ENCODE assay signal across 14 cellular contexts in genomic region chr17:42781639-42782401, GRCh38. TPM values are rescaled to one million over a fixed set of nuclear protein-coding genes. Genes with fewer than 3 reads are reported as not detected.
DNase-seq lines count a peak whose midpoint lies in the region; ATAC-seq and TF ChIP-seq lines count a peak whose summit lies in the region.
"Had no signal": no experiment of that assay in that cellular context is flagged by ENCODE, and none has a peak within 500 bp of the region (broad histone marks: within the 10 kb centered on the region; RNA-seq: fewer than 3 reads in every experiment).

No MANE protein-coding gene starts in this region.

- CTCF ChIA-PET in PC-9 (lab: Charles Lee) = no interaction called here
- CTCF ChIA-PET in activated CD4-positive, alpha-beta T cell treated with anti-CD3 and anti-CD28 coated beads for 36 hours (lab: Charles Lee) = no interaction called here

- no peaks in the 10 kb centered on the region for H3K9me3 Mint-ChIP-seq in neural progenitor cell
- H3K9me3 Mint-ChIP-seq in activated CD4-positive, alpha-beta T cell treated with anti-CD3 and anti-CD28 coated beads for 36 hours (ENCODE audit: low read depth) = no peaks in the 10 kb centered on the region

- H3K4me1 Mint-ChIP-seq in neural progenitor cell = peaks cover 12% of the 10 kb centered on the region
- H3K4me1 Mint-ChIP-seq in activated CD4-positive, alpha-beta T cell treated with anti-CD3 and anti-CD28 coated beads for 36 hours = peaks cover 22% of the 10 kb centered on the region

- no peak overlapping the region for H3K27ac Mint-ChIP-seq in neural progenitor cell
- no peak overlapping the region for H3K27ac Mint-ChIP-seq in activated CD4-positive, alpha-beta T cell treated with anti-CD3 and anti-CD28 coated beads for 36 hours

- H3K27ac ChIP-seq in PC-9 (peak overlapping the region; percentile 76), neural progenitor cell (no peak overlapping the region)
- H3K27ac ChIP-seq: lower lobe of right lung had no signal

- H3F3A ChIP-seq in PC-9 (ENCODE audit: insufficient read depth, low read depth) (peaks cover 21% of the 10 kb centered on the region), neural progenitor cell (ENCODE audit: low read depth) (peaks cover 22% of the 10 kb centered on the region)

- no peaks in the 10 kb centered on the region for H3K9me2 ChIP-seq in PC-9 (ENCODE audit: insufficient read depth)

- no peaks in the 10 kb centered on the region for H3K79me2 ChIP-seq in PC-9 (ENCODE audit: low read depth)
- H3K79me2 ChIP-seq in neural progenitor cell (ENCODE audit: low read depth) = no peaks in the 10 kb centered on the region

- BruUV-seq in PC-9 (replicated peaks; lab: Mats Ljungman, UMichigan) = no TSS peak

- H4K20me1 ChIP-seq in PC-9 (ENCODE audit: insufficient read depth) (no peaks in the 10 kb centered on the region), neural progenitor cell (ENCODE audit: low read depth) (peaks cover 18% of the 10 kb centered on the region)

- H3K27me3 Mint-ChIP-seq in neural progenitor cell (ENCODE audit: insufficient read depth, low read depth) = peaks cover 22% of the 10 kb centered on the region
- H3K27me3 Mint-ChIP-seq in activated CD4-positive, alpha-beta T cell treated with anti-CD3 and anti-CD28 coated beads for 36 hours = peaks cover 44% of the 10 kb centered on the region

- peak; percentile 52 for DNase-seq in AG20443 (ENCODE audit: low spot score)
- DNase-seq in PC-9 = no peak
- no peak for DNase-seq in neural progenitor cell (ENCODE audit: low spot score)
- no peak for DNase-seq in Kasumi-1 (lab: John Stamatoyannopoulos, UW)
- no peak for DNase-seq in BE2C
- no peak for DNase-seq in activated CD4-positive, alpha-beta T cell treated with anti-CD3 and anti-CD28 coated beads for 36 hours
- no peak for DNase-seq in NCI-H774 (lab: John Stamatoyannopoulos, UW)
- DNase-seq: C1 segment of cervical spinal cord, lower lobe of right lung, substantia nigra had no signal

- ATAC-seq in esophagus mucosa = peak; percentile 6
- no peak for ATAC-seq in activated CD4-positive, alpha-beta T cell treated with anti-CD3 and anti-CD28 coated beads for 36 hours
- ATAC-seq: lower lobe of right lung, Right ventricle myocardium inferior had no signal

- H2AFZ ChIP-seq in PC-9 = no peak overlapping the region
- H2AFZ ChIP-seq in neural progenitor cell (replicated peaks) = no peak overlapping the region

- H3K9ac ChIP-seq in neural progenitor cell = no peak overlapping the region

- no peaks in the 10 kb centered on the region for H3K27me3 ChIP-seq in PC-9 (ENCODE audit: insufficient read depth, low read depth)
- H3K27me3 ChIP-seq in neural progenitor cell = peaks cover 46% of the 10 kb centered on the region
- H3K27me3 ChIP-seq in BE2C = peaks cover 63% of the 10 kb centered on the region

- intact Hi-C loops in PC-9 (cut with micrococcal nuclease; ENCODE audit: unreplicated experiment) = no loop called here
- intact Hi-C loops in activated CD4-positive, alpha-beta T cell treated with anti-CD3 and anti-CD28 coated beads for 36 hours (cut with DNase I, micrococcal nuclease) = no loop called here

- H3K9me3 ChIP-seq in PC-9 (ENCODE audit: insufficient read depth, low read depth) (no peaks in the 10 kb centered on the region), neural progenitor cell (ENCODE audit: low read depth) (no peaks in the 10 kb centered on the region), BE2C (peaks cover 4% of the 10 kb centered on the region)
- H3K9me3 ChIP-seq: HAP-1, lower lobe of right lung had no signal

- no peak overlapping the region for H3K4me2 ChIP-seq in PC-9
- H3K4me2 ChIP-seq in neural progenitor cell = no peak overlapping the region

- H3K36me3 Mint-ChIP-seq in neural progenitor cell = peaks cover 7% of the 10 kb centered on the region
- peaks cover 18% of the 10 kb centered on the region for H3K36me3 Mint-ChIP-seq in activated CD4-positive, alpha-beta T cell treated with anti-CD3 and anti-CD28 coated beads for 36 hours (ENCODE audit: low read depth)

- TF ChIP-seq CTCF in PC-9 (conservative IDR thresholded peaks at IDR 0.05) (no peak), neural progenitor cell (IDR thresholded peaks at IDR 0.05) (no peak), BE2C (IDR thresholded peaks at IDR 0.05; ENCODE audit: low read depth, low read length) (no peak)

- POLR2A ChIA-PET in PC-9 (lab: Charles Lee; ENCODE audit: unreplicated experiment) = interaction anchor here (0.6 kb wide), 1 partner anchor 26 kb away, joined by 3 read pairs; no protein-coding TSS in a partner anchor
- POLR2A ChIA-PET in activated CD4-positive, alpha-beta T cell treated with anti-CD3 and anti-CD28 coated beads for 36 hours (lab: Charles Lee) = interaction anchor here (1.0 kb wide), 1 partner anchor 8 kb away, joined by 3 read pairs; the partner anchor contains the start of gene VPS25

- H3K36me3 ChIP-seq in PC-9 (ENCODE audit: low read depth) (peaks cover 8% of the 10 kb centered on the region; the same call in 1 of the 2 replicates), neural progenitor cell (no peaks in the 10 kb centered on the region), BE2C (peaks cover 7% of the 10 kb centered on the region)

- peaks cover 30% of the 10 kb centered on the region for H3K4me1 ChIP-seq in PC-9 (replicated peaks; ENCODE audit: insufficient read depth)
- H3K4me1 ChIP-seq in neural progenitor cell = no peaks in the 10 kb centered on the region
- no peaks in the 10 kb centered on the region for H3K4me1 ChIP-seq in BE2C
- H3K4me1 ChIP-seq: HAP-1 had no signal

- H3K4me3 ChIP-seq in PC-9 (no peak overlapping the region), neural progenitor cell (no peak overlapping the region), BE2C (ENCODE audit: low read depth, low read length) (no peak overlapping the region)
- H3K4me3 ChIP-seq: HAP-1 had no signal

- peak overlapping the region; percentile 80 for H3K4me3 Mint-ChIP-seq in neural progenitor cell
- H3K4me3 Mint-ChIP-seq in activated CD4-positive, alpha-beta T cell treated with anti-CD3 and anti-CD28 coated beads for 36 hours = no peak overlapping the region

RNA-seq across cellular contexts. Expression of gene WNK4, which starts 1.4 kb away (rescaled TPM):
- total RNA-seq in PC-9 (2021) (8.3 and 11.9 TPM in 2 replicates), esophagus mucosa (0.40 TPM), neural progenitor cell (ENCODE audit: low replicate concordance) (0.12 TPM in 1 of 2 replicates, not detected in the other)
- polyA plus RNA-seq in BE2C (2012; ENCODE audit: insufficient read depth, insufficient read length, low read depth) = 1.5 TPM
- total RNA-seq in activated CD4-positive, alpha-beta T cell treated with anti-CD3 and anti-CD28 coated beads for 36 hours = under 1 TPM; 0.42 to 0.64 TPM
- total RNA-seq: LHCN-M2, Right ventricle myocardium inferior had no signal

RNA-seq across cellular contexts. Expression of gene VPS25, which starts 8.6 kb away (rescaled TPM):
- total RNA-seq in PC-9 (2021) (38.7 and 48.4 TPM in 2 replicates), esophagus mucosa (70.9 TPM), neural progenitor cell (ENCODE audit: low replicate concordance) (77.5 and 114 TPM in 2 replicates)
- 180 TPM for polyA plus RNA-seq in BE2C (2012; ENCODE audit: insufficient read depth, insufficient read length, low read depth)
- total RNA-seq in activated CD4-positive, alpha-beta T cell treated with anti-CD3 and anti-CD28 coated beads for 36 hours = 10 to 100 TPM; 62.5 to 64.0 TPM

RNA-seq across cellular contexts. Expression of gene COA3, which starts 16.7 kb away (rescaled TPM):
- total RNA-seq in PC-9 (2021) (49.3 and 49.9 TPM in 2 replicates), esophagus mucosa (104 TPM), neural progenitor cell (ENCODE audit: low replicate concordance) (61.2 and 74.5 TPM in 2 replicates)
- 112 TPM for polyA plus RNA-seq in BE2C (2012; ENCODE audit: insufficient read depth, insufficient read length, low read depth)
- total RNA-seq in activated CD4-positive, alpha-beta T cell treated with anti-CD3 and anti-CD28 coated beads for 36 hours = 10 to 100 TPM; 30.1 to 31.4 TPM

RNA-seq across cellular contexts. Expression of gene CNTD1, which starts 16.8 kb away (rescaled TPM):
- total RNA-seq in PC-9 (2021) = not detected in 2 replicates
- total RNA-seq in esophagus mucosa = not detected
- total RNA-seq in neural progenitor cell (ENCODE audit: low replicate concordance) = 0.06 TPM in 1 of 2 replicates, not detected in the other
- 0.85 TPM for polyA plus RNA-seq in BE2C (2012; ENCODE audit: insufficient read depth, insufficient read length, low read depth)
- not detected for total RNA-seq in activated CD4-positive, alpha-beta T cell treated with anti-CD3 and anti-CD28 coated beads for 36 hours
- total RNA-seq: LHCN-M2 had no signal

RNA-seq across cellular contexts. Expression of gene RAMP2, which starts 20.8 kb away (rescaled TPM):
- total RNA-seq in PC-9 (2021) (1.1 TPM in 1 of 2 replicates, not detected in the other), esophagus mucosa (4.5 TPM), neural progenitor cell (ENCODE audit: low replicate concordance) (0.51 and 5.8 TPM in 2 replicates)
- 66.7 TPM for polyA plus RNA-seq in BE2C (2012; ENCODE audit: insufficient read depth, insufficient read length, low read depth)
- total RNA-seq in activated CD4-positive, alpha-beta T cell treated with anti-CD3 and anti-CD28 coated beads for 36 hours = not detected
